27 cellular contexts compared by ENCODE assay signal in genomic region chr10:89915021-89915420, GRCh38.
"Had no signal": no experiment of that assay in that cellular context is flagged by ENCODE, and none has a peak within 500 bp of the region (broad histone marks: within the 10 kb centered on the region; RNA-seq: fewer than 3 reads in every experiment).

No MANE protein-coding gene starts in this region.

- H3K4me2 ChIP-seq: KMS-11 had no signal

- H3K27ac Mint-ChIP-seq: activated CD4-positive, alpha-beta memory T cell treated with anti-CD3 and anti-CD28 coated beads, Interleukin-2, amount 10 ng/mL, durations not matched to agents 7 days and 5 days; activated CD4-positive, alpha-beta T cell treated with anti-CD3 and anti-CD28 coated beads for 36 hours; activated naive CD4-positive, alpha-beta T cell treated with anti-CD3 and anti-CD28 coated beads, Interleukin-2, amount 10 ng/mL, durations not matched to agents 7 days and 5 days; activated naive CD8-positive, alpha-beta T cell treated with anti-CD3 and anti-CD28 coated beads for 36 hours; activated T-helper 17 cell treated with anti-CD3 and anti-CD28 coated beads, Interleukin-2, amount 50 U/mL, for 72 hours had no signal

- ATAC-seq: activated CD4-positive, alpha-beta T cell treated with anti-CD3 and anti-CD28 coated beads for 36 hours; activated T-helper 17 cell treated with anti-CD3 and anti-CD28 coated beads, Interleukin-2, amount 50 U/mL, for 72 hours; Panc1 had no signal

- DNase-seq: activated CD4-positive, alpha-beta memory T cell treated with anti-CD3 and anti-CD28 coated beads, Interleukin-2, amount 10 ng/mL, durations not matched to agents 7 days and 5 days; activated CD4-positive, alpha-beta T cell treated with anti-CD3 and anti-CD28 coated beads for 36 hours; activated CD4-positive, alpha-beta T cell treated with anti-CD3 and anti-CD28 coated beads, Interleukin-2, amount 50 U/mL, for 1 hour; activated gamma-delta T cell; activated naive CD4-positive, alpha-beta T cell treated with anti-CD3 and anti-CD28 coated beads, Interleukin-2, amount 10 ng/mL, durations not matched to agents 7 days and 5 days; activated naive CD8-positive, alpha-beta T cell treated with anti-CD3 and anti-CD28 coated beads for 36 hours; activated T-cell treated with anti-CD3 and anti-CD28 coated beads for 4 hours; activated T-cell treated with anti-CD3 and anti-CD28 coated beads, Interleukin-2, amount 50 U/mL, for 48 hours; anterior cingulate cortex; brain microvascular endothelial cell; MM.1S; NCI-H1105; NCI-H1436; NCI-H1694 treated with DMSO at 0.1 percent for 48 hours; NCI-H2029 treated with DMSO at 0.1 percent for 48 hours; NCI-H510A treated with DMSO at 0.1 percent for 48 hours; NCI-H69; NK-92 treated with Interleukin-12 subunit alpha and Interleukin-12 subunit beta, amount 100 ng/mL, for 24 hours; OCI-M1; SIG-M5; T-helper 2 cell; T1000 had no signal

- H3K36me3 Mint-ChIP-seq: activated naive CD4-positive, alpha-beta T cell treated with anti-CD3 and anti-CD28 coated beads, Interleukin-2, amount 10 ng/mL, durations not matched to agents 7 days and 5 days; activated naive CD8-positive, alpha-beta T cell treated with anti-CD3 and anti-CD28 coated beads for 36 hours had no signal

- H3K36me3 ChIP-seq: brain microvascular endothelial cell, cardiac muscle cell had no signal

- H3K9me3 Mint-ChIP-seq: activated CD4-positive, alpha-beta memory T cell treated with anti-CD3 and anti-CD28 coated beads, Interleukin-2, amount 10 ng/mL, durations not matched to agents 7 days and 5 days; activated naive CD4-positive, alpha-beta T cell treated with anti-CD3 and anti-CD28 coated beads, Interleukin-2, amount 10 ng/mL, durations not matched to agents 7 days and 5 days; activated naive CD8-positive, alpha-beta T cell treated with anti-CD3 and anti-CD28 coated beads for 36 hours; activated T-helper 17 cell treated with anti-CD3 and anti-CD28 coated beads, Interleukin-2, amount 50 U/mL, for 72 hours had no signal

- H3K4me3 ChIP-seq: cardiac muscle cell had no signal

- H3K4me3 Mint-ChIP-seq: activated CD4-positive, alpha-beta memory T cell treated with anti-CD3 and anti-CD28 coated beads, Interleukin-2, amount 10 ng/mL, durations not matched to agents 7 days and 5 days; activated CD4-positive, alpha-beta T cell treated with anti-CD3 and anti-CD28 coated beads for 36 hours; activated naive CD4-positive, alpha-beta T cell treated with anti-CD3 and anti-CD28 coated beads, Interleukin-2, amount 10 ng/mL, durations not matched to agents 7 days and 5 days; activated naive CD8-positive, alpha-beta T cell treated with anti-CD3 and anti-CD28 coated beads for 36 hours; activated T-helper 17 cell treated with anti-CD3 and anti-CD28 coated beads, Interleukin-2, amount 50 U/mL, for 72 hours had no signal

- H3K9ac ChIP-seq: KMS-11 had no signal

- H3K27ac ChIP-seq: brain microvascular endothelial cell, cardiac muscle cell, KMS-11, VCaP had no signal

- H3K4me1 Mint-ChIP-seq: activated CD4-positive, alpha-beta memory T cell treated with anti-CD3 and anti-CD28 coated beads, Interleukin-2, amount 10 ng/mL, durations not matched to agents 7 days and 5 days; activated CD4-positive, alpha-beta T cell treated with anti-CD3 and anti-CD28 coated beads for 36 hours; activated naive CD4-positive, alpha-beta T cell treated with anti-CD3 and anti-CD28 coated beads, Interleukin-2, amount 10 ng/mL, durations not matched to agents 7 days and 5 days; activated naive CD8-positive, alpha-beta T cell treated with anti-CD3 and anti-CD28 coated beads for 36 hours; activated T-helper 17 cell treated with anti-CD3 and anti-CD28 coated beads, Interleukin-2, amount 50 U/mL, for 72 hours had no signal

- H3K27me3 ChIP-seq: brain microvascular endothelial cell, cardiac muscle cell had no signal
